Comparison of ENCODE assay signal across 8 cellular contexts in the genomic region with DNA sequence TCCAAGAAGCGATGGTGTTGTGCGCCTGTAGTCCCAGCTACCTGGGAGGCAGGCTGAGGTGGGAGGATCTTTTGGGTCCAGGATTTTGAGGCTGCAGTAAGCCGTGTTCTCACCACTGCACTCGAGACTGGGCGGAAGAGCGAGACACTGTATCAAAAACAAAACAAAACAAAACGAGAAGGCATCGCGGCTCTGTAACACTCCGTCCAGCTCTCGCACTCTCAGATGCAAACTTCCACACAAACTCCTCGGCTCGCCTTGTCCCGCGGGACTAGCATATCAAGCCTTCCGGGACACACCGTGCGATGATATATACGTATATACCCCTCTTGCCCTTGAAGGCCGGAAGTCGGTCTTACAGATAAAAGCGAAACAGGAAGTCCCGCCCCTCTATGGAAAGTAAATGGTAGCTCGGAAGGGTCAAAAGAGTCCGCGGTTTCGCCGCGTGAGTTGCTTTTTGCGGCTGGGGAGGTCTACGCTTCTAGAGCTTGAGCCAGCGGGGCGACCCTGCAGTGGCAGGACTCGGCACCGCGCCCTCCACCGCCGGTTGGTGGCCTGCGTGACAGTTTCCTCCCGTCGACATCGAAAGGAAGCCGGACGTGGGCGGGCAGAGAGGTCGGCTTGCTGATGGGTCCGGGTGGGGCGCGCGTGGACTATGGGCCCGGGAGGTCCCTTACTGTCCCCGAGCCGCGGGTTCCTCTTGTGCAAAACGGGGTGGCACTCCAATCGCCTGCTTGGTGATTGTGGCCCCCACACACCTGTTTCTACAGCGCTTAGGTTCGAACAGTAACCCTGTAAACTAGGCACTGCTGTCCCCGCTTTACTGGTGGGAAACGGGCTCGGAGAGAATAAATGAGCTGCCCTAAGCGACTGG. TPM values are rescaled to one million over a fixed set of nuclear protein-coding genes. Genes with fewer than 3 reads are reported as not detected.
A peak's percentile ranks its signal among the peaks of the same experiment; 100 is the strongest.
DNase-seq lines count a peak whose midpoint lies in the region; ATAC-seq, FAIRE-seq and TF ChIP-seq lines count a peak whose summit lies in the region.

A gene with protein sequence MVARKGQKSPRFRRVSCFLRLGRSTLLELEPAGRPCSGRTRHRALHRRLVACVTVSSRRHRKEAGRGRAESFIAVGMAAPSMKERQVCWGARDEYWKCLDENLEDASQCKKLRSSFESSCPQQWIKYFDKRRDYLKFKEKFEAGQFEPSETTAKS (plus strand): TSS at position 393 of the 874 bp plus-strand sequence. CDS start 11 bp downstream, at position 404.

- ATAC-seq in HG03457 (IDR thresholded peaks at IDR 0.05; ENCODE audit: unreplicated experiment): peak; percentile 92

- H3K4me3 ChIP-seq in colonic mucosa: peak within 1 kb of the TSS; percentile 57

- DNase-seq in Ammon's horn (ENCODE audit: low spot score): peak; percentile 91
- peak; percentile 63 for DNase-seq in GM19239 (ENCODE audit: insufficient read length, low spot score)
- peak; percentile 80 for DNase-seq in NCI-H524 treated with DMSO at 0.1 percent for 48 hours (lab: John Stamatoyannopoulos, UW)
- peak; percentile 86 to 92 for DNase-seq in activated CD4-positive, alpha-beta T cell treated with anti-CD3 and anti-CD28 coated beads for 4 hours
- DNase-seq in colonic mucosa: peak; percentile 93
- DNase-seq in kidney tubule cell (ENCODE audit: low spot score): peak; percentile 97
- DNase-seq in stimulated activated CD4-positive, alpha-beta T cell treated with anti-CD3 and anti-CD28 coated beads, Interleukin-1b, Interleukin-23, amount 100 ng/mL, for 24 hours (ENCODE audit: low read depth in 4 of 4, low spot score in 1 of 4): peak; percentile 72 to 88 (median 88)

- peak within 1 kb of the TSS; percentile 87 for H3K27ac ChIP-seq in colonic mucosa

- no peaks in the 10 kb centered on the region for H3K9me3 ChIP-seq in colonic mucosa

- H3K36me3 ChIP-seq in colonic mucosa: no peaks in the 10 kb centered on the region

- no peak for TF ChIP-seq CTCF in colonic mucosa (IDR thresholded peaks at IDR 0.05)

- intact Hi-C loops in colonic mucosa (cut with DNase I): no loop called here

- no peaks in the 10 kb centered on the region for H3K27me3 ChIP-seq in colonic mucosa

- H3K9ac ChIP-seq in colonic mucosa (ENCODE audit: low read depth in 2 of 2, low read length in 2 of 2): peak within 1 kb of the TSS; percentile 90 to 98

- peak; percentile 94 for FAIRE-seq in GM19239 (lab: Jason Lieb, UNC)

- H3K4me1 ChIP-seq in colonic mucosa: peaks cover 7% of the 10 kb centered on the region

RNA-seq across cellular contexts. Expression of the gene that starts here (rescaled TPM):
- 10 to 100 TPM; 33.9 to 64.5 TPM for total RNA-seq in colonic mucosa

Comparison
In these comparisons a context has a peak if more than half of its experiments do, and no peak if none do; other contexts are left out.
1. Peak in every context shown above with its lines: DNase-seq, ATAC-seq, H3K4me3 ChIP-seq and H3K27ac ChIP-seq.